In the genomic region with DNA sequence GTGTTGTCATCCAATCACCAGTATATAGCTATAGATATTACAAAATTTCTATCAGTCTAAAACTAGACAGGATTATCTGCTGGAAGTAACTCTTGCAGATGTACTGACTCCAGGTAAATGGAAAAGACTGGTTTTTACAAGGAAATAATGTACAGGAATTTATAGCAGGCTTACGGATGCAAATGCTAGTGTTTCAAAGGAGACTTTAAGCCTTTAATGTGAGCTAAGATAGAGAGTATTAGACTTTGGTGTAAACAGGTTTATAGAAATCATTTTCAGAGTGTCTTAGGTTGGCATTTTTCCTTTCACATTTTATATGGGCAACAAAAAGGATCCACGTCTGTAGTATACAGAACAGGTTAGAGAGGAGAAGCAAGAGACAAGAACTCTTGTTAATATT, we compare ENCODE assay signal across 2 cellular contexts.
TF ChIP-seq lines count a peak whose summit lies in the region.

No MANE protein-coding gene starts in this region.

TF ChIP-seq in GM23338, 12 proteins besides CTCF, POLR2A, EP300 and RAD21 (continues in another document):
- TF ChIP-seq STAT1 (IDR thresholded peaks at IDR 0.05; ENCODE audit: unreplicated experiment): no peak
- TF ChIP-seq, protein P1, sequence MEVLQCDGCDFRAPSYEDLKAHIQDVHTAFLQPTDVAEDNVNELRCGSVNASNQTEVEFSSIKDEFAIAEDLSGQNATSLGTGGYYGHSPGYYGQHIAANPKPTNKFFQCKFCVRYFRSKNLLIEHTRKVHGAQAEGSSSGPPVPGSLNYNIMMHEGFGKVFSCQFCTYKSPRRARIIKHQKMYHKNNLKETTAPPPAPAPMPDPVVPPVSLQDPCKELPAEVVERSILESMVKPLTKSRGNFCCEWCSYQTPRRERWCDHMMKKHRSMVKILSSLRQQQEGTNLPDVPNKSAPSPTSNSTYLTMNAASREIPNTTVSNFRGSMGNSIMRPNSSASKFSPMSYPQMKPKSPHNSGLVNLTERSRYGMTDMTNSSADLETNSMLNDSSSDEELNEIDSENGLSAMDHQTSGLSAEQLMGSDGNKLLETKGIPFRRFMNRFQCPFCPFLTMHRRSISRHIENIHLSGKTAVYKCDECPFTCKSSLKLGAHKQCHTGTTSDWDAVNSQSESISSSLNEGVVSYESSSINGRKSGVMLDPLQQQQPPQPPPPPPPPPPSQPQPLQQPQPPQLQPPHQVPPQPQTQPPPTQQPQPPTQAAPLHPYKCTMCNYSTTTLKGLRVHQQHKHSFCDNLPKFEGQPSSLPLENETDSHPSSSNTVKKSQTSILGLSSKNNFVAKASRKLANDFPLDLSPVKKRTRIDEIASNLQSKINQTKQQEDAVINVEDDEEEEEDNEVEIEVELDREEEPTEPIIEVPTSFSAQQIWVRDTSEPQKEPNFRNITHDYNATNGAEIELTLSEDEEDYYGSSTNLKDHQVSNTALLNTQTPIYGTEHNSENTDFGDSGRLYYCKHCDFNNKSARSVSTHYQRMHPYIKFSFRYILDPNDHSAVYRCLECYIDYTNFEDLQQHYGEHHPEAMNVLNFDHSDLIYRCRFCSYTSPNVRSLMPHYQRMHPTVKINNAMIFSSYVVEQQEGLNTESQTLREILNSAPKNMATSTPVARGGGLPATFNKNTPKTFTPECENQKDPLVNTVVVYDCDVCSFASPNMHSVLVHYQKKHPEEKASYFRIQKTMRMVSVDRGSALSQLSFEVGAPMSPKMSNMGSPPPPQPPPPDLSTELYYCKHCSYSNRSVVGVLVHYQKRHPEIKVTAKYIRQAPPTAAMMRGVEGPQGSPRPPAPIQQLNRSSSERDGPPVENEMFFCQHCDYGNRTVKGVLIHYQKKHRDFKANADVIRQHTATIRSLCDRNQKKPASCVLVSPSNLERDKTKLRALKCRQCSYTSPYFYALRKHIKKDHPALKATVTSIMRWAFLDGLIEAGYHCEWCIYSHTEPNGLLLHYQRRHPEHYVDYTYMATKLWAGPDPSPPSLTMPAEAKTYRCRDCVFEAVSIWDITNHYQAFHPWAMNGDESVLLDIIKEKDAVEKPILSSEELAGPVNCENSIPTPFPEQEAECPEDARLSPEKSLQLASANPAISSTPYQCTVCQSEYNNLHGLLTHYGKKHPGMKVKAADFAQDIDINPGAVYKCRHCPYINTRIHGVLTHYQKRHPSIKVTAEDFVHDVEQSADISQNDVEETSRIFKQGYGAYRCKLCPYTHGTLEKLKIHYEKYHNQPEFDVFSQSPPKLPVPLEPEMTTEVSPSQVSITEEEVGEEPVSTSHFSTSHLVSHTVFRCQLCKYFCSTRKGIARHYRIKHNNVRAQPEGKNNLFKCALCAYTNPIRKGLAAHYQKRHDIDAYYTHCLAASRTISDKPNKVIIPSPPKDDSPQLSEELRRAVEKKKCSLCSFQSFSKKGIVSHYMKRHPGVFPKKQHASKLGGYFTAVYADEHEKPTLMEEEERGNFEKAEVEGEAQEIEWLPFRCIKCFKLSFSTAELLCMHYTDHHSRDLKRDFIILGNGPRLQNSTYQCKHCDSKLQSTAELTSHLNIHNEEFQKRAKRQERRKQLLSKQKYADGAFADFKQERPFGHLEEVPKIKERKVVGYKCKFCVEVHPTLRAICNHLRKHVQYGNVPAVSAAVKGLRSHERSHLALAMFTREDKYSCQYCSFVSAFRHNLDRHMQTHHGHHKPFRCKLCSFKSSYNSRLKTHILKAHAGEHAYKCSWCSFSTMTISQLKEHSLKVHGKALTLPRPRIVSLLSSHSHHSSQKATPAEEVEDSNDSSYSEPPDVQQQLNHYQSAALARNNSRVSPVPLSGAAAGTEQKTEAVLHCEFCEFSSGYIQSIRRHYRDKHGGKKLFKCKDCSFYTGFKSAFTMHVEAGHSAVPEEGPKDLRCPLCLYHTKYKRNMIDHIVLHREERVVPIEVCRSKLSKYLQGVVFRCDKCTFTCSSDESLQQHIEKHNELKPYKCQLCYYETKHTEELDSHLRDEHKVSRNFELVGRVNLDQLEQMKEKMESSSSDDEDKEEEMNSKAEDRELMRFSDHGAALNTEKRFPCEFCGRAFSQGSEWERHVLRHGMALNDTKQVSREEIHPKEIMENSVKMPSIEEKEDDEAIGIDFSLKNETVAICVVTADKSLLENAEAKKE (CRISPR knock-in tag; IDR thresholded peaks at IDR 0.05): no peak
- TF ChIP-seq, protein P2, sequence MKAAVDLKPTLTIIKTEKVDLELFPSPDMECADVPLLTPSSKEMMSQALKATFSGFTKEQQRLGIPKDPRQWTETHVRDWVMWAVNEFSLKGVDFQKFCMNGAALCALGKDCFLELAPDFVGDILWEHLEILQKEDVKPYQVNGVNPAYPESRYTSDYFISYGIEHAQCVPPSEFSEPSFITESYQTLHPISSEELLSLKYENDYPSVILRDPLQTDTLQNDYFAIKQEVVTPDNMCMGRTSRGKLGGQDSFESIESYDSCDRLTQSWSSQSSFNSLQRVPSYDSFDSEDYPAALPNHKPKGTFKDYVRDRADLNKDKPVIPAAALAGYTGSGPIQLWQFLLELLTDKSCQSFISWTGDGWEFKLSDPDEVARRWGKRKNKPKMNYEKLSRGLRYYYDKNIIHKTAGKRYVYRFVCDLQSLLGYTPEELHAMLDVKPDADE (IDR thresholded peaks at IDR 0.05): no peak
- TF ChIP-seq, protein P3, sequence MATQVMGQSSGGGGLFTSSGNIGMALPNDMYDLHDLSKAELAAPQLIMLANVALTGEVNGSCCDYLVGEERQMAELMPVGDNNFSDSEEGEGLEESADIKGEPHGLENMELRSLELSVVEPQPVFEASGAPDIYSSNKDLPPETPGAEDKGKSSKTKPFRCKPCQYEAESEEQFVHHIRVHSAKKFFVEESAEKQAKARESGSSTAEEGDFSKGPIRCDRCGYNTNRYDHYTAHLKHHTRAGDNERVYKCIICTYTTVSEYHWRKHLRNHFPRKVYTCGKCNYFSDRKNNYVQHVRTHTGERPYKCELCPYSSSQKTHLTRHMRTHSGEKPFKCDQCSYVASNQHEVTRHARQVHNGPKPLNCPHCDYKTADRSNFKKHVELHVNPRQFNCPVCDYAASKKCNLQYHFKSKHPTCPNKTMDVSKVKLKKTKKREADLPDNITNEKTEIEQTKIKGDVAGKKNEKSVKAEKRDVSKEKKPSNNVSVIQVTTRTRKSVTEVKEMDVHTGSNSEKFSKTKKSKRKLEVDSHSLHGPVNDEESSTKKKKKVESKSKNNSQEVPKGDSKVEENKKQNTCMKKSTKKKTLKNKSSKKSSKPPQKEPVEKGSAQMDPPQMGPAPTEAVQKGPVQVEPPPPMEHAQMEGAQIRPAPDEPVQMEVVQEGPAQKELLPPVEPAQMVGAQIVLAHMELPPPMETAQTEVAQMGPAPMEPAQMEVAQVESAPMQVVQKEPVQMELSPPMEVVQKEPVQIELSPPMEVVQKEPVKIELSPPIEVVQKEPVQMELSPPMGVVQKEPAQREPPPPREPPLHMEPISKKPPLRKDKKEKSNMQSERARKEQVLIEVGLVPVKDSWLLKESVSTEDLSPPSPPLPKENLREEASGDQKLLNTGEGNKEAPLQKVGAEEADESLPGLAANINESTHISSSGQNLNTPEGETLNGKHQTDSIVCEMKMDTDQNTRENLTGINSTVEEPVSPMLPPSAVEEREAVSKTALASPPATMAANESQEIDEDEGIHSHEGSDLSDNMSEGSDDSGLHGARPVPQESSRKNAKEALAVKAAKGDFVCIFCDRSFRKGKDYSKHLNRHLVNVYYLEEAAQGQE (IDR thresholded peaks at IDR 0.05; ENCODE audit: unreplicated experiment): no peak
- TF ChIP-seq CREB1 (CRISPR knock-in tag; IDR thresholded peaks at IDR 0.05; ENCODE audit: low read depth): no peak
- no peak for TF ChIP-seq NANOG (IDR thresholded peaks at IDR 0.05; ENCODE audit: borderline replicate concordance)
- TF ChIP-seq POLR2AphosphoS5 (IDR thresholded peaks at IDR 0.05; ENCODE audit: low read depth): no peak
- TF ChIP-seq ZNF331 (CRISPR knock-in tag; IDR thresholded peaks at IDR 0.05; ENCODE audit: low read depth): no peak
- no peak for TF ChIP-seq JUNB (IDR thresholded peaks at IDR 0.05; ENCODE audit: unreplicated experiment)
- no peak for TF ChIP-seq ZNF114 (CRISPR knock-in tag; IDR thresholded peaks at IDR 0.05)

TF ChIP-seq in WTC11, 78 proteins besides CTCF, POLR2A, EP300 and RAD21 (continued from another document):
- TF ChIP-seq GRHL2 (CRISPR knock-in tag; IDR thresholded peaks at IDR 0.05; ENCODE audit: insufficient replicate concordance, severe bottlenecking): no peak
- TF ChIP-seq, protein P4, sequence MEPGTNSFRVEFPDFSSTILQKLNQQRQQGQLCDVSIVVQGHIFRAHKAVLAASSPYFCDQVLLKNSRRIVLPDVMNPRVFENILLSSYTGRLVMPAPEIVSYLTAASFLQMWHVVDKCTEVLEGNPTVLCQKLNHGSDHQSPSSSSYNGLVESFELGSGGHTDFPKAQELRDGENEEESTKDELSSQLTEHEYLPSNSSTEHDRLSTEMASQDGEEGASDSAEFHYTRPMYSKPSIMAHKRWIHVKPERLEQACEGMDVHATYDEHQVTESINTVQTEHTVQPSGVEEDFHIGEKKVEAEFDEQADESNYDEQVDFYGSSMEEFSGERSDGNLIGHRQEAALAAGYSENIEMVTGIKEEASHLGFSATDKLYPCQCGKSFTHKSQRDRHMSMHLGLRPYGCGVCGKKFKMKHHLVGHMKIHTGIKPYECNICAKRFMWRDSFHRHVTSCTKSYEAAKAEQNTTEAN (CRISPR knock-in tag; IDR thresholded peaks at IDR 0.05): no peak
- no peak for TF ChIP-seq SMAD3 (CRISPR knock-in tag; IDR thresholded peaks at IDR 0.05; ENCODE audit: borderline replicate concordance)
- no peak for TF ChIP-seq RORB (CRISPR knock-in tag; IDR thresholded peaks at IDR 0.05)
- TF ChIP-seq, protein P5, sequence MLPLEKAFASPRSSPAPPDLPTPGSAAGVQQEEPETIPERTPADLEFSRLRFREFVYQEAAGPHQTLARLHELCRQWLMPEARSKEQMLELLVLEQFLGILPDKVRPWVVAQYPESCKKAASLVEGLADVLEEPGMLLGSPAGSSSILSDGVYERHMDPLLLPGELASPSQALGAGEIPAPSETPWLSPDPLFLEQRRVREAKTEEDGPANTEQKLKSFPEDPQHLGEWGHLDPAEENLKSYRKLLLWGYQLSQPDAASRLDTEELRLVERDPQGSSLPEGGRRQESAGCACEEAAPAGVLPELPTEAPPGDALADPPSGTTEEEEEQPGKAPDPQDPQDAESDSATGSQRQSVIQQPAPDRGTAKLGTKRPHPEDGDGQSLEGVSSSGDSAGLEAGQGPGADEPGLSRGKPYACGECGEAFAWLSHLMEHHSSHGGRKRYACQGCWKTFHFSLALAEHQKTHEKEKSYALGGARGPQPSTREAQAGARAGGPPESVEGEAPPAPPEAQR (CRISPR knock-in tag; IDR thresholded peaks at IDR 0.05): no peak
- no peak for TF ChIP-seq ZNF138 (CRISPR knock-in tag; conservative IDR thresholded peaks at IDR 0.05)
- no peak for TF ChIP-seq CREM (CRISPR knock-in tag; IDR thresholded peaks at IDR 0.05)
- no peak for TF ChIP-seq TP53 (CRISPR knock-in tag; IDR thresholded peaks at IDR 0.05)
- no peak for TF ChIP-seq ATF1 (CRISPR knock-in tag; IDR thresholded peaks at IDR 0.05)
- TF ChIP-seq, protein P6, sequence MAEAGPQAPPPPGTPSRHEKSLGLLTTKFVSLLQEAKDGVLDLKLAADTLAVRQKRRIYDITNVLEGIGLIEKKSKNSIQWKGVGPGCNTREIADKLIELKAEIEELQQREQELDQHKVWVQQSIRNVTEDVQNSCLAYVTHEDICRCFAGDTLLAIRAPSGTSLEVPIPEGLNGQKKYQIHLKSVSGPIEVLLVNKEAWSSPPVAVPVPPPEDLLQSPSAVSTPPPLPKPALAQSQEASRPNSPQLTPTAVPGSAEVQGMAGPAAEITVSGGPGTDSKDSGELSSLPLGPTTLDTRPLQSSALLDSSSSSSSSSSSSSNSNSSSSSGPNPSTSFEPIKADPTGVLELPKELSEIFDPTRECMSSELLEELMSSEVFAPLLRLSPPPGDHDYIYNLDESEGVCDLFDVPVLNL (CRISPR knock-in tag; IDR thresholded peaks at IDR 0.05; ENCODE audit: borderline replicate concordance, low read depth): no peak
- no peak for TF ChIP-seq NFE2L1 (CRISPR knock-in tag; IDR thresholded peaks at IDR 0.05)
